1 cellular context compared by ENCODE assay signal in the genomic region with DNA sequence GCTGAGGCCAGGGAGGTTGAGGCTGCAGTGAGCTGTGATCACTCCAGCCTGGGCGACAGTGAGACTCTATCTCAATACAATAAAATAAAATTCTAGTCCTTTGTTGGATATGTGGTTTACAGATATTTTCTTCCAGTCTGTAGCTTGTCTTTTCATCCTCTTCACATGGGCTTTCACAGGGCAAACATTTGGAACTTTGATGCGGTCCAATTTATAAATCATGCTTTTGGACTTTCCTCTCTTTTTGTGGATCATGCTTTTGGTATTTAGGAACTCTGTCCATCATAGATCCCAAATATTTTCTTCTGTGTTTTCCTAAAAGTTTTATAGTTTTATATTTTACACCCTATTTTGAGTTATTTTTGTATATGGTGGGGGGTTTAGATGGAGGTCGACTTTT.
TF ChIP-seq lines count a peak whose summit lies in the region.

No MANE protein-coding gene starts in this region.

TF ChIP-seq in GM23338, 12 proteins besides CTCF, POLR2A, EP300 and RAD21 (continued from another document):
- no peak for TF ChIP-seq REST (IDR thresholded peaks at IDR 0.05; ENCODE audit: unreplicated experiment)
- TF ChIP-seq ETS1 (IDR thresholded peaks at IDR 0.05), result no peak
- no peak for TF ChIP-seq JUNB (IDR thresholded peaks at IDR 0.05; ENCODE audit: unreplicated experiment)
- no peak for TF ChIP-seq EZH2 (IDR thresholded peaks at IDR 0.05; ENCODE audit: low read depth, unreplicated experiment)
- no peak for TF ChIP-seq ZNF114 (CRISPR knock-in tag; IDR thresholded peaks at IDR 0.05)
